In genomic region chr13:48531416-48532145, GRCh38 we compare ENCODE assay signal across 8 cellular contexts. TPM values are rescaled to one million over a fixed set of nuclear protein-coding genes. Genes with fewer than 3 reads are reported as not detected.
DNase-seq lines count a peak whose midpoint lies in the region; ATAC-seq, FAIRE-seq and TF ChIP-seq lines count a peak whose summit lies in the region.

No MANE protein-coding gene starts in this region.

- no peak overlapping the region for H2BK20ac ChIP-seq in H9 (ENCODE audit: low read depth, low read length, poor library complexity, severe bottlenecking)

- peak overlapping the region; percentile 92 to 93 for H3K4me3 Mint-ChIP-seq in H9
- H3K4me3 Mint-ChIP-seq in activated CD8-positive, alpha-beta T cell treated with anti-CD3 and anti-CD28 coated beads, Interleukin-2, amount 10 ng/mL, durations not matched to agents 7 days and 5 days: peak overlapping the region; percentile 92

- FAIRE-seq in GM19239 (lab: Jason Lieb, UNC): no peak

- H2BK12ac ChIP-seq in H9 (ENCODE audit: insufficient read length, low read depth, low read length): no peak overlapping the region

- H2AK5ac ChIP-seq in H9 (ENCODE audit: insufficient read length, low read length): no peak overlapping the region

- no peak overlapping the region for H4K5ac ChIP-seq in H9 (ENCODE audit: insufficient read length, low read depth, low read length)

- peak overlapping the region in 2 of 3 experiments; percentile 98 to 99; a peak in 2 of 7 replicates for H3K27ac Mint-ChIP-seq in H9
- H3K27ac Mint-ChIP-seq in activated CD8-positive, alpha-beta T cell treated with anti-CD3 and anti-CD28 coated beads, Interleukin-2, amount 10 ng/mL, durations not matched to agents 7 days and 5 days: peak overlapping the region; percentile 99

- no peak overlapping the region for H3K4ac ChIP-seq in H9 (ENCODE audit: low read depth, low read length)

- DNase-seq in A673 (ENCODE audit: low spot score): no peak
- no peak for DNase-seq in H9
- DNase-seq in activated CD8-positive, alpha-beta T cell treated with anti-CD3 and anti-CD28 coated beads, Interleukin-2, amount 10 ng/mL, durations not matched to agents 7 days and 5 days: peak; percentile 27
- DNase-seq in glomerular visceral epithelial cell (ENCODE audit: extremely low spot score): peak; percentile 34
- DNase-seq in sigmoid colon: no peak
- DNase-seq in GM19239 (ENCODE audit: insufficient read length, low spot score): no peak
- DNase-seq in GM13976 (ENCODE audit: low spot score): no peak

- H2BK5ac ChIP-seq in H9 (ENCODE audit: insufficient read length, low read length): no peak overlapping the region

- intact Hi-C loops in A673 (cut with micrococcal nuclease; ENCODE audit: unreplicated experiment) (no loop called here), sigmoid colon (cut with DNase I) (loop anchor here (2.0 to 5.0 kb wide), 6 partner anchors 49 to 1466 kb away; partner anchors contain the start of genes ITM2B, MED4, RB1 and TRIM13)

- no peak for TF ChIP-seq POLR2A in sigmoid colon (IDR thresholded peaks at IDR 0.05)

- no peaks in the 10 kb centered on the region for H4K20me1 ChIP-seq in H9 (ENCODE audit: control insufficient read depth, insufficient read depth, insufficient read length)

- H3K9ac ChIP-seq in H9 (ENCODE audit: extremely low read depth, insufficient read length, low read length): peak overlapping the region; percentile 75

- H3K23ac ChIP-seq in H9 (ENCODE audit: insufficient read length, low read depth, low read length): no peak overlapping the region

- H3K56ac ChIP-seq in H9 (ENCODE audit: insufficient read length, low read depth, low read length): no peak overlapping the region

- no peak overlapping the region for H3K18ac ChIP-seq in H9 (ENCODE audit: insufficient read length, low read depth, low read length)

- no peaks in the 10 kb centered on the region for H3K36me3 Mint-ChIP-seq in H9 (ENCODE audit: insufficient read depth in 1 of 3, low read depth in 3 of 3)
- peaks cover 49% of the 10 kb centered on the region for H3K36me3 Mint-ChIP-seq in activated CD8-positive, alpha-beta T cell treated with anti-CD3 and anti-CD28 coated beads, Interleukin-2, amount 10 ng/mL, durations not matched to agents 7 days and 5 days (ENCODE audit: low read depth)

- no peak overlapping the region for H3K14ac ChIP-seq in H9 (ENCODE audit: insufficient read depth, low read length)

- no peak overlapping the region for H4K8ac ChIP-seq in H9 (replicated peaks; ENCODE audit: insufficient read length, low read depth, low read length)

- ATAC-seq in activated CD8-positive, alpha-beta T cell treated with anti-CD3 and anti-CD28 coated beads, Interleukin-2, amount 10 ng/mL, durations not matched to agents 7 days and 5 days: no peak
- no peak for ATAC-seq in GM21619 (IDR thresholded peaks at IDR 0.05; ENCODE audit: unreplicated experiment)

- no peak overlapping the region for H2BK15ac ChIP-seq in H9 (ENCODE audit: low read depth, low read length)

- TF ChIP-seq CTCF in A673 (conservative IDR thresholded peaks at IDR 0.05; ENCODE audit: low read depth, low read length) (no peak), H9 (conservative IDR thresholded peaks at IDR 0.05) (no peak), sigmoid colon (IDR thresholded peaks at IDR 0.05) (no peak), GM13976 (IDR thresholded peaks at IDR 0.05; ENCODE audit: borderline replicate concordance, control extremely low read depth, extremely low read depth, insufficient read depth, missing control alignments) (no peak)

- H2AFZ ChIP-seq in H9 (ENCODE audit: low read length): no peak overlapping the region

- TF ChIP-seq EP300 in sigmoid colon (IDR thresholded peaks at IDR 0.05): no peak

- BruUV-seq in A673 (replicated peaks; lab: Mats Ljungman, UMichigan): TSS peak; percentile 48

- H3K4me1 ChIP-seq in A673 (ENCODE audit: insufficient read depth, low read length, poor library complexity, severe bottlenecking): peaks cover 21% of the 10 kb centered on the region
- H3K4me1 ChIP-seq in H9 (ENCODE audit: insufficient read depth, low read length): no peaks in the 10 kb centered on the region; the same call in 1 of the 2 replicates
- H3K4me1 ChIP-seq in sigmoid colon: peaks cover 0 to 19% (median 11%) of the 10 kb centered on the region in 4 donors

- no peak overlapping the region for H4K91ac ChIP-seq in H9 (ENCODE audit: insufficient read length, low read depth, low read length)

- no CpG with 5 or more reads among the region's 17 CpGs for WGBS in H9 (ENCODE audit: extremely low coverage, insufficient read length, low lambda C conversion rate)
- WGBS in sigmoid colon, 2 donors: 25 to 48% methylated on average over 17 of the region's 17 CpGs

- no peaks in the 10 kb centered on the region for H3K79me1 ChIP-seq in H9 (ENCODE audit: insufficient read depth, low read depth, low read length, poor library complexity, severe bottlenecking)

- no peaks in the 10 kb centered on the region for H3K36me3 ChIP-seq in A673 (ENCODE audit: insufficient read depth, low read length, poor library complexity, severe bottlenecking)
- no peaks in the 10 kb centered on the region for H3K36me3 ChIP-seq in sigmoid colon

- no peaks in the 10 kb centered on the region; the same call in 1 of the 2 replicates for H3K79me2 ChIP-seq in H9 (ENCODE audit: insufficient read depth, low read length)

- H3K4me2 ChIP-seq in H9 (ENCODE audit: insufficient read depth, insufficient read length, low read length): peak overlapping the region; percentile 53

- H3T11ph ChIP-seq in H9 (ENCODE audit: low read length): no peak overlapping the region

- H2BK120ac ChIP-seq in H9 (ENCODE audit: low read depth, low read length, poor library complexity, severe bottlenecking): no peak overlapping the region

- H3K27me3 ChIP-seq in A673 (replicated peaks; ENCODE audit: insufficient read depth, low read depth, low read length, poor library complexity) (no peaks in the 10 kb centered on the region), H9 (ENCODE audit: insufficient read depth, low read length) (no peaks in the 10 kb centered on the region), sigmoid colon (no peaks in the 10 kb centered on the region)

- in situ Hi-C loops in GM13976 (cut with MboI; ENCODE audit: low sequenced_read_pairs, unreplicated experiment): no loop called here

- H3K27ac ChIP-seq in A673 (ENCODE audit: low read depth, low read length, poor library complexity, severe bottlenecking) (peak overlapping the region; percentile 93), H9 (ENCODE audit: insufficient read length, low read depth, low read length) (no peak overlapping the region), sigmoid colon (peak overlapping the region; percentile 94 to 98 (median 97))

- H3K27me3 Mint-ChIP-seq in H9 (ENCODE audit: low read depth): no peaks in the 10 kb centered on the region
- H3K27me3 Mint-ChIP-seq in activated CD8-positive, alpha-beta T cell treated with anti-CD3 and anti-CD28 coated beads, Interleukin-2, amount 10 ng/mL, durations not matched to agents 7 days and 5 days (ENCODE audit: low read depth): no peaks in the 10 kb centered on the region

- CTCF ChIA-PET in A673 (lab: Charles Lee): no interaction called here
- CTCF ChIA-PET in activated CD8-positive, alpha-beta T cell treated with anti-CD3 and anti-CD28 coated beads, Interleukin-2, amount 10 ng/mL, durations not matched to agents 7 days and 5 days (lab: Charles Lee): interaction anchor here (1.0 to 3.9 kb wide), 5 partner anchors 26 to 197 kb away, joined by 3 to 11 read pairs (median 7); no protein-coding TSS in a partner anchor

- POLR2A ChIA-PET in A673 (lab: Charles Lee; ENCODE audit: low non-redundant PET): no interaction called here
- POLR2A ChIA-PET in activated CD8-positive, alpha-beta T cell treated with anti-CD3 and anti-CD28 coated beads, Interleukin-2, amount 10 ng/mL, durations not matched to agents 7 days and 5 days (lab: Charles Lee): interaction anchor here (0.6 to 3.6 kb wide), 23 partner anchors 10 to 451 kb away, joined by 3 to 30 read pairs (median 6); partner anchors contain the start of genes CYSLTR2 and LPAR6

- H3K4me3 ChIP-seq in A673 (ENCODE audit: low read depth, low read length, poor library complexity, severe bottlenecking) (peak overlapping the region; percentile 68), sigmoid colon (peak overlapping the region; percentile 77 to 81 (median 78))

- H3K9me3 ChIP-seq in A673 (ENCODE audit: low read depth, low read length, poor library complexity, severe bottlenecking) (no peaks in the 10 kb centered on the region), H9 (ENCODE audit: control insufficient read depth, low read depth, low read length) (no peaks in the 10 kb centered on the region), sigmoid colon (no peaks in the 10 kb centered on the region)

- H3K9me3 Mint-ChIP-seq in H9: no peaks in the 10 kb centered on the region
- peaks cover 5% of the 10 kb centered on the region for H3K9me3 Mint-ChIP-seq in activated CD8-positive, alpha-beta T cell treated with anti-CD3 and anti-CD28 coated beads, Interleukin-2, amount 10 ng/mL, durations not matched to agents 7 days and 5 days (ENCODE audit: insufficient read depth)

- peaks cover 10 to 15% of the 10 kb centered on the region in 2 experiments for H3K4me1 Mint-ChIP-seq in H9
- H3K4me1 Mint-ChIP-seq in activated CD8-positive, alpha-beta T cell treated with anti-CD3 and anti-CD28 coated beads, Interleukin-2, amount 10 ng/mL, durations not matched to agents 7 days and 5 days (ENCODE audit: low read depth): peaks cover 48% of the 10 kb centered on the region

- peaks cover 5% of the 10 kb centered on the region for H3K23me2 ChIP-seq in H9 (ENCODE audit: insufficient read length, low read depth, low read length, poor library complexity, severe bottlenecking)

RNA-seq across cellular contexts. Expression of gene RCBTB2, which starts 1.3 kb away (rescaled TPM):
- total RNA-seq in A673 (2021) (4.3 and 6.3 TPM in 2 replicates), H9 (2021) (11.5 and 11.7 TPM in 2 replicates), sigmoid colon (10 to 100 TPM in 3 of 4 donors, 1 to 10 TPM in 1; 8.6 to 21.9 (median 14.9) TPM)
- 10 to 100 TPM; 31.0 to 31.5 TPM for total RNA-seq in activated CD8-positive, alpha-beta T cell treated with anti-CD3 and anti-CD28 coated beads, Interleukin-2, amount 10 ng/mL, durations not matched to agents 7 days and 5 days
- 1 to 10 TPM; 4.2 to 9.9 (median 4.8) TPM for polyA plus RNA-seq in sigmoid colon

Comparison
In these comparisons a context has a peak if more than half of its experiments do, and no peak if none do; other contexts are left out.
1. DNase-seq: peak in activated CD8-positive, alpha-beta T cell treated with anti-CD3 and anti-CD28 coated beads, Interleukin-2, amount 10 ng/mL, durations not matched to agents 7 days and 5 days (single experiment) and glomerular visceral epithelial cell (single experiment); none in A673 (single experiment), H9 (single experiment), sigmoid colon (single experiment), GM19239 (single experiment) and GM13976 (single experiment).